Comparison of ENCODE assay signal across 2 cellular contexts in genomic region chr3:12830785-12831581, GRCh38.
TF ChIP-seq lines count a peak whose summit lies in the region.

No MANE protein-coding gene starts in this region.

TF ChIP-seq in HCT116, 20 proteins besides CTCF, POLR2A, EP300 and RAD21:
- TF ChIP-seq SP1 (IDR thresholded peaks at IDR 0.05; ENCODE audit: low read depth) = no peak
- TF ChIP-seq TCF7L2 (IDR thresholded peaks at IDR 0.05; ENCODE audit: borderline replicate concordance, extremely low read depth, insufficient read depth, insufficient read length) = no peak
- TF ChIP-seq SIN3A (IDR thresholded peaks at IDR 0.05; ENCODE audit: low read depth) = no peak

TF ChIP-seq in K562, 482 proteins besides CTCF, POLR2A, EP300 and RAD21:
- TF ChIP-seq POLR2G (IDR thresholded peaks at IDR 0.05; ENCODE audit: low read depth, low read length) (peak; percentile 58), RBFOX2 (IDR thresholded peaks at IDR 0.05; ENCODE audit: low read depth, low read length) (peak; percentile 35; the same call in 1 of the 2 replicates), HIVEP1 (CRISPR knock-in tag; IDR thresholded peaks at IDR 0.05) (no peak), PREB (CRISPR knock-in tag; IDR thresholded peaks at IDR 0.05) (0 out of 2 replicates have a peak, but pooled peaks have one; percentile 76), STAT6 (CRISPR knock-in tag; IDR thresholded peaks at IDR 0.05) (no peak), ZNF609 (CRISPR knock-in tag; IDR thresholded peaks at IDR 0.05; ENCODE audit: borderline replicate concordance) (0 out of 2 replicates have a peak, but pooled peaks have one; percentile 27), FOSL1 (tag; conservative IDR thresholded peaks at IDR 0.05) (no peak), ZNF586 (CRISPR knock-in tag; conservative IDR thresholded peaks at IDR 0.05) (no peak), ZNF124 (CRISPR knock-in tag; IDR thresholded peaks at IDR 0.05) (no peak), SMARCE1 (IDR thresholded peaks at IDR 0.05) (no peak), DIDO1 (tag; IDR thresholded peaks at IDR 0.05; ENCODE audit: low read depth) (no peak), WHSC1 (IDR thresholded peaks at IDR 0.05; ENCODE audit: low read length) (peak; percentile 5), MAX (CRISPR knock-in tag; IDR thresholded peaks at IDR 0.05) (no peak)
